In the genomic region with DNA sequence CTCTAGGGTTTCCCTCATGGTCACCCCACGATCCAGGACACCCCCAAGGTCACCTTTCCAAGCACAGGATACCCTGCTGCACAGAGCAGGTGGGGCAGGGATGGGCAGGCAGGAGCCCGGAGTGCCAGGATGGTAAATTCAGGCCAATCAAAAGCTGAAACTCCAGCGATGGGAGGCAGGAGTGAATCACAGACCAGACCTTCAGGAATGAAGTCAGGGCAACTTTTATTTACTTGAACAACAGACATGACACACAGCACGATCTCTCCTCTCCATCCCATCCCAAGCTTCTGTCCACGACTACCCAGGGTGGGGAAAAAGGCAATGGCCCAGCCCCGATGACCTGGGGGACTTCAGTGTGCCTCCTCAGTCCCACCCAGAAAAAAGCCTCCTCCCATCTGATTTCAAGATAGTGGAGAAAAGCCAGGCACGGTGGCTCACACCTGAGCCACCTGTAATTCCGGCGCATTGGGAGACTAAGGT, we compare ENCODE assay signal across 10 cellular contexts. TPM values are rescaled to one million over a fixed set of nuclear protein-coding genes. Genes with fewer than 3 reads are reported as not detected.
DNase-seq lines count a peak whose midpoint lies in the region; ATAC-seq and TF ChIP-seq lines count a peak whose summit lies in the region.
"Had no signal": no experiment of that assay in that cellular context is flagged by ENCODE, and none has a peak within 500 bp of the region (broad histone marks: within the 10 kb centered on the region; RNA-seq: fewer than 3 reads in every experiment).

No MANE protein-coding gene starts in this region.

- CTCF ChIA-PET in naive thymus-derived CD4-positive, alpha-beta T cell (lab: Charles Lee), result interaction anchor here (0.6 kb wide), 1 partner anchor 27 kb away, joined by 4 read pairs; no protein-coding TSS in a partner anchor

- H3K4me1 Mint-ChIP-seq in CD14-positive monocyte, result peaks cover 49% of the 10 kb centered on the region
- peaks cover 65% of the 10 kb centered on the region for H3K4me1 Mint-ChIP-seq in central memory CD8-positive, alpha-beta T cell
- H3K4me1 Mint-ChIP-seq in naive thymus-derived CD4-positive, alpha-beta T cell, result peaks cover 15 to 48% (median 40%) of the 10 kb centered on the region in 7 donors

- DNase-seq in CD14-positive monocyte (ENCODE audit: low spot score) (no peak), globus pallidus (ENCODE audit: low spot score) (no peak), GM19240 (ENCODE audit: insufficient read length, low spot score) (no peak), NCI-H524 (lab: John Stamatoyannopoulos, UW) (no peak)
- no peak for DNase-seq in central memory CD8-positive, alpha-beta T cell (ENCODE audit: low spot score in 2 of 2)
- DNase-seq in naive thymus-derived CD4-positive, alpha-beta T cell, result peak in 1 of 9 donors; percentile 27
- no peak for DNase-seq in stimulated activated naive CD4-positive, alpha-beta T cell treated with Interleukin-2 at 50 U/mL for 16 hours (lab: John Stamatoyannopoulos, UW)

- H3K9me3 Mint-ChIP-seq in CD14-positive monocyte, result no peaks in the 10 kb centered on the region
- no peaks in the 10 kb centered on the region for H3K9me3 Mint-ChIP-seq in central memory CD8-positive, alpha-beta T cell
- no peaks in the 10 kb centered on the region for H3K9me3 Mint-ChIP-seq in naive thymus-derived CD4-positive, alpha-beta T cell

- H3K9me3 ChIP-seq in OCI-LY1 (ENCODE audit: low read length), result no peaks in the 10 kb centered on the region
- no peaks in the 10 kb centered on the region for H3K9me3 ChIP-seq in naive thymus-derived CD4-positive, alpha-beta T cell (ENCODE audit: control insufficient read depth in 2 of 3, low read length in 3 of 3)

- H3K27me3 ChIP-seq in OCI-LY1 (ENCODE audit: insufficient read depth, low read length), result no peaks in the 10 kb centered on the region
- no peaks in the 10 kb centered on the region for H3K27me3 ChIP-seq in naive thymus-derived CD4-positive, alpha-beta T cell (ENCODE audit: control insufficient read depth in 2 of 2, insufficient read depth in 2 of 2, low read length in 2 of 2)

- peak overlapping the region; percentile 72 for H3K4me3 ChIP-seq in OCI-LY1 (ENCODE audit: low read depth, low read length, poor library complexity, severe bottlenecking)
- H3K4me3 ChIP-seq in naive thymus-derived CD4-positive, alpha-beta T cell (ENCODE audit: low read length), result peak overlapping the region; percentile 70

- peak overlapping the region; percentile 99 for H3K4me2 ChIP-seq in OCI-LY1 (ENCODE audit: low read length)

- no peaks in the 10 kb centered on the region for H3K9me2 ChIP-seq in OCI-LY1 (ENCODE audit: low read depth, low read length)

- intact Hi-C loops in CD14-positive monocyte (cut with micrococcal nuclease), result loop anchor here (5.0 kb wide), 2 partner anchors 37 to 47 kb away; a partner anchor contains a TSS
- intact Hi-C loops in naive thymus-derived CD4-positive, alpha-beta T cell (cut with micrococcal nuclease), result no loop called here

- H3K27ac Mint-ChIP-seq in CD14-positive monocyte, result peak overlapping the region; percentile 89 to 99 (median 94)
- peak overlapping the region; percentile 100 for H3K27ac Mint-ChIP-seq in central memory CD8-positive, alpha-beta T cell (ENCODE audit: low read depth)
- peak overlapping the region; percentile 88 to 97 (median 91) for H3K27ac Mint-ChIP-seq in naive thymus-derived CD4-positive, alpha-beta T cell

- POLR2A ChIA-PET in naive thymus-derived CD4-positive, alpha-beta T cell (lab: Charles Lee), result interaction anchor here (1.0 to 1.9 kb wide), 3 partner anchors 12 to 46 kb away, joined by 3 to 7 read pairs (median 3); no protein-coding TSS in a partner anchor

- H3K27me3 Mint-ChIP-seq in CD14-positive monocyte (ENCODE audit: low read depth in 3 of 3), result peaks cover 0 to 18% (median 2%) of the 10 kb centered on the region in 3 donors
- no peaks in the 10 kb centered on the region for H3K27me3 Mint-ChIP-seq in central memory CD8-positive, alpha-beta T cell
- H3K27me3 Mint-ChIP-seq in naive thymus-derived CD4-positive, alpha-beta T cell, result no peaks in the 10 kb centered on the region

- peak overlapping the region; percentile 76 to 84 for H3K4me3 Mint-ChIP-seq in CD14-positive monocyte
- H3K4me3 Mint-ChIP-seq in central memory CD8-positive, alpha-beta T cell, result peak overlapping the region; percentile 89
- peak overlapping the region; percentile 79 to 93 (median 88) for H3K4me3 Mint-ChIP-seq in naive thymus-derived CD4-positive, alpha-beta T cell

- no peaks in the 10 kb centered on the region for H4K20me1 ChIP-seq in OCI-LY1 (ENCODE audit: insufficient read depth, low read length)

- no peaks in the 10 kb centered on the region for H3K79me2 ChIP-seq in OCI-LY1 (ENCODE audit: insufficient read depth, low read length)

- H2AFZ ChIP-seq in OCI-LY1 (ENCODE audit: low read length), result no peak overlapping the region

- no peak for ATAC-seq in central memory CD8-positive, alpha-beta T cell (replicated peaks; ENCODE audit: extremely low read depth, poor library complexity, severe bottlenecking)
- no peak for ATAC-seq in naive thymus-derived CD4-positive, alpha-beta T cell

- H3K4me1 ChIP-seq in OCI-LY1 (ENCODE audit: insufficient read depth, low read length, severe bottlenecking), result peaks cover 47% of the 10 kb centered on the region
- H3K4me1 ChIP-seq in naive thymus-derived CD4-positive, alpha-beta T cell (ENCODE audit: control insufficient read depth in 2 of 2, insufficient read depth in 2 of 2, low read length in 2 of 2), result peaks cover 39 to 46% of the 10 kb centered on the region in 2 donors

- H3K27ac ChIP-seq in OCI-LY1 (ENCODE audit: low read depth, low read length, poor library complexity, severe bottlenecking), result no peak overlapping the region
- peak overlapping the region; percentile 85 for H3K27ac ChIP-seq in naive thymus-derived CD4-positive, alpha-beta T cell (ENCODE audit: low read depth, low read length)

- no peaks in the 10 kb centered on the region for H3F3A ChIP-seq in OCI-LY1 (ENCODE audit: insufficient read depth, low read length)

- H3K36me3 Mint-ChIP-seq in CD14-positive monocyte, result peaks cover 25 to 57% of the 10 kb centered on the region in 2 donors
- peaks cover 83% of the 10 kb centered on the region for H3K36me3 Mint-ChIP-seq in central memory CD8-positive, alpha-beta T cell (ENCODE audit: insufficient read depth)
- H3K36me3 Mint-ChIP-seq in naive thymus-derived CD4-positive, alpha-beta T cell, result peaks cover 0 to 22% (median 0%) of the 10 kb centered on the region in 5 donors

- no peaks in the 10 kb centered on the region for H3K36me3 ChIP-seq in OCI-LY1 (ENCODE audit: insufficient read depth, low read length)
- H3K36me3 ChIP-seq in naive thymus-derived CD4-positive, alpha-beta T cell (ENCODE audit: control insufficient read depth in 2 of 3, insufficient read depth in 3 of 3, low read length in 3 of 3), result no peaks in the 10 kb centered on the region

- peak overlapping the region; percentile 44; the same call in 1 of the 2 replicates for H3K9ac ChIP-seq in OCI-LY1 (ENCODE audit: low read length)

- no peak for TF ChIP-seq CTCF in CD14-positive monocyte (IDR thresholded peaks at IDR 0.05)
- TF ChIP-seq CTCF in OCI-LY1 (IDR thresholded peaks at IDR 0.05; ENCODE audit: low read length), result no peak

RNA-seq across cellular contexts. Expression of a gene that starts 39.1 kb away (rescaled TPM):
- under 1 TPM; 0.19 to 0.23 TPM for polyA plus RNA-seq in CD14-positive monocyte
- total RNA-seq in naive thymus-derived CD4-positive, alpha-beta T cell, result 1 to 10 TPM; 4.8 to 7.8 (median 5.9) TPM
- 1 to 10 TPM in 1 of 2 donors, under 1 TPM in 1; 0.73 to 1.6 TPM for polyA plus RNA-seq in naive thymus-derived CD4-positive, alpha-beta T cell

RNA-seq across cellular contexts. Expression of a gene that starts 42.6 kb away (rescaled TPM):
- not detected for polyA plus RNA-seq in CD14-positive monocyte
- 1 to 10 TPM in 2 of 5 experiments, not detected in 3; 1.3 to 3.4 TPM for total RNA-seq in naive thymus-derived CD4-positive, alpha-beta T cell
- not detected for polyA plus RNA-seq in naive thymus-derived CD4-positive, alpha-beta T cell
- total RNA-seq: fibroblast of villous mesenchyme, NCI-H460 had no signal

Comparison
In these comparisons a context has a peak if more than half of its experiments do, and no peak if none do; other contexts are left out.
1. intact Hi-C loops: an anchor here in CD14-positive monocyte (5.0 kb wide); none called in naive thymus-derived CD4-positive, alpha-beta T cell.